Comparison of ENCODE assay signal across 29 cellular contexts in the genomic region with DNA sequence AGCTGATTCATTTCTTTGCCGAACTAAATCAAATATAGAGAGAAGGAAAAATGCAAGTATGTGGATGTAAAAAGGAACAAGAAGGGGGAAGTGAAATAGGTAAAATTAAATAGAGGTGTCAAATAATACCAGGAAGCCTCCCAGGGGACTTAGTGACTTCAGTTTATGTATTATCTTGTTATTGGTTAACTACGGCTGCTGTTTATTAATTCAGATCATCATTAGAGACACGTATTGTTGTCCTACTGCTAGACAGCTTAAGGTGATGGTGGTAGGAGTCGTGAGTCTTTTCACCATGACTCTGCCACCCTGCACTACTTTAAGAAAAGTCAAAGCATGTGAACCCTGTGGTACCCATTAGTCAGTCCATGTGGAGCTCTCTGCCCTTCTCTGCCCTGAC.
"Had no signal": no experiment of that assay in that cellular context is flagged by ENCODE, and none has a peak within 500 bp of the region (broad histone marks: within the 10 kb centered on the region; RNA-seq: fewer than 3 reads in every experiment).

No MANE protein-coding gene starts in this region.

- H3K4me1 Mint-ChIP-seq: activated CD4-positive, alpha-beta T cell treated with anti-CD3 and anti-CD28 coated beads for 36 hours; activated CD8-positive, alpha-beta memory T cell treated with anti-CD3 and anti-CD28 coated beads, Interleukin-2, amount 10 ng/mL, durations not matched to agents 7 days and 5 days; activated naive CD4-positive, alpha-beta T cell treated with anti-CD3 and anti-CD28 coated beads, Interleukin-2, amount 50 U/mL, for 24 hours; activated naive CD8-positive, alpha-beta T cell treated with anti-CD3 and anti-CD28 coated beads, Interleukin-2, amount 50 U/mL, for 24 hours; naive B cell; neural crest cell; stimulated activated effector memory CD8-positive, alpha-beta T cell treated with anti-CD3 and anti-CD28 coated beads, Interleukin-12 subunit alpha, Interleukin-12 subunit beta, amount 100 ng/mL, for 72 hours had no signal

- H3K36me3 Mint-ChIP-seq: activated CD8-positive, alpha-beta memory T cell treated with anti-CD3 and anti-CD28 coated beads, Interleukin-2, amount 10 ng/mL, durations not matched to agents 7 days and 5 days; activated naive CD4-positive, alpha-beta T cell treated with anti-CD3 and anti-CD28 coated beads, Interleukin-2, amount 50 U/mL, for 24 hours; naive B cell; stimulated activated effector memory CD8-positive, alpha-beta T cell treated with anti-CD3 and anti-CD28 coated beads, Interleukin-12 subunit alpha, Interleukin-12 subunit beta, amount 100 ng/mL, for 72 hours had no signal

- ATAC-seq: activated CD4-positive, alpha-beta T cell treated with anti-CD3 and anti-CD28 coated beads for 36 hours; activated CD8-positive, alpha-beta memory T cell treated with anti-CD3 and anti-CD28 coated beads, Interleukin-2, amount 10 ng/mL, durations not matched to agents 7 days and 5 days; activated CD8-positive, alpha-beta T cell treated with anti-CD3 and anti-CD28 coated beads, Interleukin-2, amount 10 ng/mL, durations not matched to agents 7 days and 5 days; activated naive CD8-positive, alpha-beta T cell treated with anti-CD3 and anti-CD28 coated beads, Interleukin-2, amount 50 U/mL, for 24 hours; gastroesophageal sphincter; left colon; pancreas; sciatic nerve; stimulated activated effector memory CD8-positive, alpha-beta T cell treated with anti-CD3 and anti-CD28 coated beads, Interleukin-12 subunit alpha, Interleukin-12 subunit beta, amount 100 ng/mL, for 72 hours had no signal

- H3K9me3 Mint-ChIP-seq: activated naive CD8-positive, alpha-beta T cell treated with anti-CD3 and anti-CD28 coated beads, Interleukin-2, amount 50 U/mL, for 24 hours; activated T-helper 2 cell treated with anti-CD3 and anti-CD28 coated beads, Interferon-gamma antibody, Interleukin-2, Interleukin-4, amounts not matched to agents 10 μg/mL and 5 μg/mL and 100 μg/mL, durations not matched to agents 14 hours and 24 hours and 36 hours; naive B cell; neural crest cell; stimulated activated effector memory CD8-positive, alpha-beta T cell treated with anti-CD3 and anti-CD28 coated beads, Interleukin-12 subunit alpha, Interleukin-12 subunit beta, amount 100 ng/mL, for 72 hours; stimulated activated naive CD8-positive, alpha-beta T cell treated with anti-CD3 and anti-CD28 coated beads, Interleukin-15, Interleukin-2, amounts not matched to agents 100 ng/mL and 50 ng/mL, for 24 hours had no signal

- H3K4me1 ChIP-seq: pancreas, prostate gland, uterus had no signal

- DNase-seq: activated CD4-positive, alpha-beta T cell treated with anti-CD3 and anti-CD28 coated beads for 36 hours; activated CD4-positive, CD25-positive, alpha-beta regulatory T cell; activated CD8-positive, alpha-beta memory T cell treated with anti-CD3 and anti-CD28 coated beads, Interleukin-2, amount 10 ng/mL, durations not matched to agents 7 days and 5 days; activated CD8-positive, alpha-beta T cell treated with anti-CD3 and anti-CD28 coated beads, Interleukin-2, amount 10 ng/mL, durations not matched to agents 7 days and 5 days; activated naive CD8-positive, alpha-beta T cell treated with anti-CD3 and anti-CD28 coated beads, Interleukin-2, amount 50 U/mL, for 24 hours; activated T-cell treated with anti-CD3 and anti-CD28 coated beads, Interleukin-2, amount 50 U/mL, for 48 hours; amygdala; caudate nucleus; cortex of kidney; hippocampal formation; left colon; mammary epithelial cell; naive B cell; nucleus accumbens; pancreas; retina; stimulated activated CD4-positive, alpha-beta T cell treated with anti-CD3 and anti-CD28 coated beads, Interleukin-4, amount 100 ng/mL, for 24 hours; trophoblast cell; uterus had no signal

- H3K27me3 ChIP-seq: gastroesophageal sphincter, pancreas, uterus had no signal

- H3K27me3 Mint-ChIP-seq: stimulated activated naive CD8-positive, alpha-beta T cell treated with anti-CD3 and anti-CD28 coated beads, Interleukin-15, Interleukin-2, amounts not matched to agents 100 ng/mL and 50 ng/mL, for 24 hours had no signal

- H3K27ac ChIP-seq: gastroesophageal sphincter, pancreas, prostate gland, skin epidermis, uterus had no signal

- H3K4me3 Mint-ChIP-seq: activated CD4-positive, alpha-beta T cell treated with anti-CD3 and anti-CD28 coated beads for 36 hours; activated CD8-positive, alpha-beta memory T cell treated with anti-CD3 and anti-CD28 coated beads, Interleukin-2, amount 10 ng/mL, durations not matched to agents 7 days and 5 days; activated CD8-positive, alpha-beta T cell treated with anti-CD3 and anti-CD28 coated beads, Interleukin-2, amount 10 ng/mL, durations not matched to agents 7 days and 5 days; activated naive CD4-positive, alpha-beta T cell treated with anti-CD3 and anti-CD28 coated beads, Interleukin-2, amount 50 U/mL, for 24 hours; activated naive CD8-positive, alpha-beta T cell treated with anti-CD3 and anti-CD28 coated beads, Interleukin-2, amount 50 U/mL, for 24 hours; naive B cell; neural crest cell; stimulated activated effector memory CD8-positive, alpha-beta T cell treated with anti-CD3 and anti-CD28 coated beads, Interleukin-12 subunit alpha, Interleukin-12 subunit beta, amount 100 ng/mL, for 72 hours; stimulated activated naive CD8-positive, alpha-beta T cell treated with anti-CD3 and anti-CD28 coated beads, Interleukin-15, Interleukin-2, amounts not matched to agents 100 ng/mL and 50 ng/mL, for 24 hours had no signal

- H3K27ac Mint-ChIP-seq: activated CD4-positive, alpha-beta T cell treated with anti-CD3 and anti-CD28 coated beads for 36 hours; activated CD8-positive, alpha-beta memory T cell treated with anti-CD3 and anti-CD28 coated beads, Interleukin-2, amount 10 ng/mL, durations not matched to agents 7 days and 5 days; activated CD8-positive, alpha-beta T cell treated with anti-CD3 and anti-CD28 coated beads, Interleukin-2, amount 10 ng/mL, durations not matched to agents 7 days and 5 days; activated naive CD4-positive, alpha-beta T cell treated with anti-CD3 and anti-CD28 coated beads, Interleukin-2, amount 50 U/mL, for 24 hours; activated naive CD8-positive, alpha-beta T cell treated with anti-CD3 and anti-CD28 coated beads, Interleukin-2, amount 50 U/mL, for 24 hours; activated T-helper 2 cell treated with anti-CD3 and anti-CD28 coated beads, Interferon-gamma antibody, Interleukin-2, Interleukin-4, amounts not matched to agents 10 μg/mL and 5 μg/mL and 100 μg/mL, durations not matched to agents 14 hours and 24 hours and 36 hours; naive B cell; stimulated activated effector memory CD8-positive, alpha-beta T cell treated with anti-CD3 and anti-CD28 coated beads, Interleukin-12 subunit alpha, Interleukin-12 subunit beta, amount 100 ng/mL, for 72 hours; stimulated activated naive CD8-positive, alpha-beta T cell treated with anti-CD3 and anti-CD28 coated beads, Interleukin-15, Interleukin-2, amounts not matched to agents 100 ng/mL and 50 ng/mL, for 24 hours had no signal

- H3K9me3 ChIP-seq: gastroesophageal sphincter, pancreas, prostate gland, thoracic aorta, uterus had no signal
